ENCODE assay signal across 20 cellular contexts in genomic region chr14:68770553-68771286, GRCh38. TPM values are rescaled to one million over a fixed set of nuclear protein-coding genes. Genes with fewer than 3 reads are reported as not detected.
A peak's percentile ranks its signal among the peaks of the same experiment; 100 is the strongest.
DNase-seq lines count a peak whose midpoint lies in the region; ATAC-seq and TF ChIP-seq lines count a peak whose summit lies in the region.
"Had no signal": no experiment of that assay in that cellular context is flagged by ENCODE, and none has a peak within 500 bp of the region (broad histone marks: within the 10 kb centered on the region; RNA-seq: fewer than 3 reads in every experiment).

No MANE protein-coding gene starts in this region.

- no peak overlapping the region for H3K27ac ChIP-seq in CD4-positive, alpha-beta T cell (ENCODE audit: low read depth, low read length)
- H3K27ac ChIP-seq in effector memory CD4-positive, alpha-beta T cell (ENCODE audit: insufficient read depth, low read length, poor library complexity, severe bottlenecking) = peak overlapping the region; percentile 36
- H3K27ac ChIP-seq in neuronal stem cell (replicated peaks; ENCODE audit: low read length) = no peak overlapping the region
- H3K27ac ChIP-seq: VCaP had no signal

- H3K9me3 Mint-ChIP-seq in T-helper 2 cell treated with Interferon-gamma antibody and Interleukin-4, amounts not matched to agents 5 μg/mL and 100 μg/mL, for 36 hours = peaks cover 8% of the 10 kb centered on the region
- H3K9me3 Mint-ChIP-seq in CD4-positive, alpha-beta T cell = no peaks in the 10 kb centered on the region

- H3K27ac Mint-ChIP-seq in T-helper 2 cell treated with Interferon-gamma antibody and Interleukin-4, amounts not matched to agents 5 μg/mL and 100 μg/mL, for 36 hours = peak overlapping the region; percentile 71
- H3K27ac Mint-ChIP-seq in CD4-positive, alpha-beta T cell = peak overlapping the region; percentile 91

- no peaks in the 10 kb centered on the region for H3K36me3 ChIP-seq in effector memory CD4-positive, alpha-beta T cell (ENCODE audit: control insufficient read depth, insufficient read depth, low read length)
- no peaks in the 10 kb centered on the region for H3K36me3 ChIP-seq in neuronal stem cell (replicated peaks in 1 of 2; ENCODE audit: control insufficient read depth in 2 of 2, insufficient read depth in 2 of 2, low read length in 2 of 2)

- no peak overlapping the region for H2BK120ac ChIP-seq in neuronal stem cell (ENCODE audit: low read depth, low read length)

- no peak for ATAC-seq in CD4-positive, alpha-beta T cell (ENCODE audit: poor library complexity)
- ATAC-seq in HG02610 (IDR thresholded peaks at IDR 0.05; ENCODE audit: unreplicated experiment) (no peak), HG02623 (IDR thresholded peaks at IDR 0.05; ENCODE audit: unreplicated experiment) (no peak)

- H4K8ac ChIP-seq in neuronal stem cell (ENCODE audit: low read depth, low read length) = no peak overlapping the region

- CTCF ChIA-PET in CD4-positive, alpha-beta T cell (lab: Charles Lee) = interaction anchor here (3.2 kb wide), 1 partner anchor 18 kb away, joined by 13 read pairs; no protein-coding TSS in a partner anchor

- H3K79me1 ChIP-seq in neuronal stem cell (ENCODE audit: low read depth, low read length) = no peaks in the 10 kb centered on the region

- POLR2A ChIA-PET in CD4-positive, alpha-beta T cell (lab: Charles Lee) = interaction anchor here (0.9 to 5.1 kb wide), 6 partner anchors 10 to 132 kb away, joined by 3 to 50 read pairs (median 6); no protein-coding TSS in a partner anchor

- peaks cover 28% of the 10 kb centered on the region for H3K4me1 Mint-ChIP-seq in T-helper 2 cell treated with Interferon-gamma antibody and Interleukin-4, amounts not matched to agents 5 μg/mL and 100 μg/mL, for 36 hours (ENCODE audit: low read depth)
- peaks cover 69% of the 10 kb centered on the region for H3K4me1 Mint-ChIP-seq in CD4-positive, alpha-beta T cell (ENCODE audit: low read depth)

- no CpG with 5 or more reads among the region's 11 CpGs for WGBS in neuronal stem cell (ENCODE audit: extremely low coverage in 2 of 2, insufficient read length in 2 of 2, insufficient replicate concordance in 1 of 2), 2 donors

- H3K36me3 Mint-ChIP-seq in T-helper 2 cell treated with Interferon-gamma antibody and Interleukin-4, amounts not matched to agents 5 μg/mL and 100 μg/mL, for 36 hours (ENCODE audit: low read depth) = peaks cover 5% of the 10 kb centered on the region
- no peaks in the 10 kb centered on the region for H3K36me3 Mint-ChIP-seq in CD4-positive, alpha-beta T cell (ENCODE audit: low read depth)

- H2AFZ ChIP-seq in neuronal stem cell (ENCODE audit: low read length) = no peak overlapping the region

- H3K4ac ChIP-seq in neuronal stem cell (ENCODE audit: low read length) = no peak overlapping the region

- H3K27me3 ChIP-seq in CD4-positive, alpha-beta T cell (ENCODE audit: control insufficient read depth, insufficient read depth, low read length) = no peaks in the 10 kb centered on the region
- no peaks in the 10 kb centered on the region for H3K27me3 ChIP-seq in effector memory CD4-positive, alpha-beta T cell (replicated peaks; ENCODE audit: control insufficient read depth, insufficient read depth, low read length, poor library complexity, severe bottlenecking)
- no peaks in the 10 kb centered on the region for H3K27me3 ChIP-seq in neuronal stem cell (ENCODE audit: control insufficient read depth in 3 of 3, insufficient read depth in 3 of 3, low read depth in 1 of 3, low read length in 3 of 3)

- peaks cover 43% of the 10 kb centered on the region for H3K4me1 ChIP-seq in effector memory CD4-positive, alpha-beta T cell (ENCODE audit: control insufficient read depth, insufficient read depth, low read length, poor library complexity, severe bottlenecking)
- no peaks in the 10 kb centered on the region for H3K4me1 ChIP-seq in neuronal stem cell (ENCODE audit: control insufficient read depth in 2 of 2, insufficient read depth in 1 of 2, low read depth in 1 of 2, low read length in 2 of 2)

- H3K23ac ChIP-seq in neuronal stem cell (ENCODE audit: low read depth, low read length, poor library complexity) = no peak overlapping the region

- peak overlapping the region; percentile 4 for H2BK5ac ChIP-seq in neuronal stem cell (ENCODE audit: low read length)

- no peak overlapping the region for H2AK5ac ChIP-seq in neuronal stem cell (ENCODE audit: low read depth, low read length)

- H3K9ac ChIP-seq in neuronal stem cell (ENCODE audit: low read depth, low read length, poor library complexity) = no peak overlapping the region

- H3K14ac ChIP-seq in neuronal stem cell (ENCODE audit: low read length) = no peak overlapping the region

- no peak overlapping the region for H4K91ac ChIP-seq in neuronal stem cell (ENCODE audit: low read depth, low read length, poor library complexity)

- no peaks in the 10 kb centered on the region for H3K9me3 ChIP-seq in CD4-positive, alpha-beta T cell (ENCODE audit: control insufficient read depth, low read length)
- no peaks in the 10 kb centered on the region for H3K9me3 ChIP-seq in effector memory CD4-positive, alpha-beta T cell (ENCODE audit: control insufficient read depth, low read length)
- H3K9me3 ChIP-seq in neuronal stem cell (replicated peaks in 1 of 2; ENCODE audit: control insufficient read depth in 2 of 2, insufficient read depth in 1 of 2, low read depth in 1 of 2, low read length in 2 of 2) = no peaks in the 10 kb centered on the region

- peak overlapping the region; percentile 4 for H3K18ac ChIP-seq in neuronal stem cell (ENCODE audit: low read length)

- H3K27me3 Mint-ChIP-seq in T-helper 2 cell treated with Interferon-gamma antibody and Interleukin-4, amounts not matched to agents 5 μg/mL and 100 μg/mL, for 36 hours (ENCODE audit: low read depth) = no peaks in the 10 kb centered on the region
- H3K27me3 Mint-ChIP-seq in CD4-positive, alpha-beta T cell = no peaks in the 10 kb centered on the region

- intact Hi-C loops in CD4-positive, alpha-beta T cell (cut with DNase I, micrococcal nuclease) = no loop called here

- H3K4me3 ChIP-seq in effector memory CD4-positive, alpha-beta T cell (ENCODE audit: insufficient read depth, low read depth, low read length, poor library complexity, severe bottlenecking) = no peak overlapping the region
- H3K4me3 ChIP-seq in neuronal stem cell (ENCODE audit: low read length in 2 of 2) = no peak overlapping the region
- H3K4me3 ChIP-seq: smooth muscle cell had no signal

- DNase-seq in T-helper 2 cell treated with Interferon-gamma antibody and Interleukin-4, amounts not matched to agents 5 μg/mL and 100 μg/mL, for 36 hours (ENCODE audit: low spot score) = no peak
- DNase-seq in T-helper 2 cell = no peak
- DNase-seq in CD4-positive, alpha-beta T cell = no peak
- DNase-seq in effector memory CD4-positive, alpha-beta T cell = no peak
- DNase-seq in neuronal stem cell (ENCODE audit: low spot score) = no peak
- no peak for DNase-seq in HUDEP-2 (lab: John Stamatoyannopoulos, UW; ENCODE audit: unreplicated experiment in 76 of 76)
- DNase-seq: 8988T; DMS153; effector CD4-positive, alpha-beta T cell; GOT3; left cardiac atrium; NCI-H1048; NCI-H2081; NCI-H510A; RPMI8226; trophoblast cell had no signal

- H2BK15ac ChIP-seq in neuronal stem cell (ENCODE audit: low read length) = no peak overlapping the region

- H2BK12ac ChIP-seq in neuronal stem cell (ENCODE audit: low read length) = no peak overlapping the region

- no peak overlapping the region for H3K4me3 Mint-ChIP-seq in T-helper 2 cell treated with Interferon-gamma antibody and Interleukin-4, amounts not matched to agents 5 μg/mL and 100 μg/mL, for 36 hours
- peak overlapping the region; percentile 70 for H3K4me3 Mint-ChIP-seq in CD4-positive, alpha-beta T cell

- H3K4me2 ChIP-seq in neuronal stem cell (ENCODE audit: insufficient read depth, low read length, poor library complexity, severe bottlenecking) = no peak overlapping the region
- H3K4me2 ChIP-seq: smooth muscle cell had no signal

- no peak for TF ChIP-seq CTCF in CD4-positive, alpha-beta T cell (IDR thresholded peaks at IDR 0.05)

RNA-seq across cellular contexts. Expression of gene ZFP36L1, which starts 22.1 kb away (rescaled TPM):
- total RNA-seq in CD4-positive, alpha-beta T cell = 100 to 1,000 TPM; 254 to 258 TPM
- polyA plus RNA-seq in neuronal stem cell (2013, experiment 1 of 2) = 270 TPM
- polyA plus RNA-seq in neuronal stem cell (2013, experiment 2 of 2) = 294 TPM
